ENCODE assay signal across 28 cellular contexts in genomic region chr2:47457268-47457667, GRCh38. TPM values are rescaled to one million over a fixed set of nuclear protein-coding genes. Genes with fewer than 3 reads are reported as not detected.
DNase-seq lines count a peak whose midpoint lies in the region; ATAC-seq and TF ChIP-seq lines count a peak whose summit lies in the region.
"Had no signal": no experiment of that assay in that cellular context is flagged by ENCODE, and none has a peak within 500 bp of the region (broad histone marks: within the 10 kb centered on the region; RNA-seq: fewer than 3 reads in every experiment).

No MANE protein-coding gene starts in this region.

- no peak for TF ChIP-seq CTCF in DOHH2 (IDR thresholded peaks at IDR 0.05; ENCODE audit: low read depth, low read length, poor library complexity, severe bottlenecking)
- no peak for TF ChIP-seq CTCF in neural crest cell (conservative IDR thresholded peaks at IDR 0.05)

- H3K27me3 ChIP-seq in DOHH2 (ENCODE audit: control insufficient read depth, low read length), result no peaks in the 10 kb centered on the region
- H3K27me3 ChIP-seq: ascending aorta, cardiac muscle cell, colonic mucosa, MG63, upper lobe of right lung had no signal

- ATAC-seq in GM19452 (IDR thresholded peaks at IDR 0.05; ENCODE audit: unreplicated experiment), result no peak
- ATAC-seq in GM21529 (IDR thresholded peaks at IDR 0.05; ENCODE audit: unreplicated experiment), result no peak
- ATAC-seq in activated T-cell treated with anti-CD3 and anti-CD28 coated beads, Interleukin-2, amount 50 U/mL, for 72 hours (replicated peaks in 1 of 2), result no peak
- ATAC-seq: activated T-helper 17 cell treated with anti-CD3 and anti-CD28 coated beads, Interleukin-2, amount 50 U/mL, for 72 hours; left ventricle myocardium superior; upper lobe of right lung had no signal

- peak overlapping the region; percentile 16 for H3K27ac Mint-ChIP-seq in neural crest cell (ENCODE audit: unreplicated experiment)
- H3K27ac Mint-ChIP-seq in activated T-cell treated with anti-CD3 and anti-CD28 coated beads, Interleukin-2, amount 50 U/mL, for 72 hours, result no peak overlapping the region
- H3K27ac Mint-ChIP-seq: activated naive CD8-positive, alpha-beta T cell treated with anti-CD3 and anti-CD28 coated beads, Interleukin-2, amount 10 ng/mL, durations not matched to agents 7 days and 5 days; activated T-helper 17 cell treated with anti-CD3 and anti-CD28 coated beads, Interleukin-2, amount 50 U/mL, for 72 hours had no signal

- no peaks in the 10 kb centered on the region for H3K9me2 ChIP-seq in DOHH2 (replicated peaks; ENCODE audit: control insufficient read depth, low read length)

- no peak overlapping the region for H3K27ac ChIP-seq in DOHH2 (ENCODE audit: low read depth, low read length)
- H3K27ac ChIP-seq: ascending aorta, cardiac muscle cell, colonic mucosa, epithelial cell of prostate, RWPE1, SK-N-MC, upper lobe of right lung had no signal

- peaks cover 8% of the 10 kb centered on the region for H3F3A ChIP-seq in DOHH2 (ENCODE audit: control insufficient read depth, insufficient read depth)

- peak; percentile 89 for DNase-seq in KBM-7
- peak; percentile 14 for DNase-seq in UCSD-AML1 (lab: John Stamatoyannopoulos, UW; ENCODE audit: unreplicated experiment)
- DNase-seq in neural crest cell (ENCODE audit: low read depth, low spot score), result no peak
- DNase-seq in activated T-cell treated with anti-CD3 and anti-CD28 coated beads, Interleukin-2, amount 50 U/mL, for 72 hours, result no peak
- DNase-seq: activated CD4-positive, alpha-beta T cell treated with anti-CD3 and anti-CD28 coated beads, Interleukin-2, amount 50 U/mL, for 1 hour; activated CD8-positive, alpha-beta memory T cell treated with anti-CD3 and anti-CD28 coated beads, Interleukin-2, amount 50 U/mL, for 4 hours; activated naive CD8-positive, alpha-beta T cell treated with anti-CD3 and anti-CD28 coated beads, Interleukin-2, amount 10 ng/mL, durations not matched to agents 7 days and 5 days; CD4-positive, CD25-positive, alpha-beta regulatory T cell; colonic mucosa; effector CD8-positive, alpha-beta T cell; HCEC 1CT; islet precursor cell; left ventricle myocardium superior; MG63; NCI-H1436 treated with DMSO at 0.1 percent for 48 hours; NCI-H748 treated with DMSO at 0.1 percent for 48 hours; stimulated activated CD4-positive, alpha-beta T cell treated with anti-CD3 and anti-CD28 coated beads, Interleukin-4, amount 100 ng/mL, for 1 hour; T-helper 2 cell; upper lobe of right lung had no signal

- H3K4me3 Mint-ChIP-seq in neural crest cell, result no peak overlapping the region
- no peak overlapping the region for H3K4me3 Mint-ChIP-seq in activated T-cell treated with anti-CD3 and anti-CD28 coated beads, Interleukin-2, amount 50 U/mL, for 72 hours
- H3K4me3 Mint-ChIP-seq: activated T-helper 17 cell treated with anti-CD3 and anti-CD28 coated beads, Interleukin-2, amount 50 U/mL, for 72 hours; CD4-positive, CD25-positive, alpha-beta regulatory T cell had no signal

- in situ Hi-C loops in KBM-7 (cut with MboI; ENCODE audit: low pct_unique_long_range_greater_than_20kb, low sequenced_read_pairs), result no loop called here

- peak overlapping the region; percentile 24 for H3K4me2 ChIP-seq in DOHH2 (ENCODE audit: low read length)

- H3K4me1 Mint-ChIP-seq in neural crest cell, result no peaks in the 10 kb centered on the region
- peaks cover 6% of the 10 kb centered on the region for H3K4me1 Mint-ChIP-seq in activated T-cell treated with anti-CD3 and anti-CD28 coated beads, Interleukin-2, amount 50 U/mL, for 72 hours (ENCODE audit: low read depth)

- peaks cover 16% of the 10 kb centered on the region for H3K4me1 ChIP-seq in DOHH2 (ENCODE audit: control insufficient read depth, low read length)
- H3K4me1 ChIP-seq: ascending aorta, colonic mucosa, upper lobe of right lung had no signal

- H3K36me3 Mint-ChIP-seq in neural crest cell (ENCODE audit: low read depth), result peaks cover 36% of the 10 kb centered on the region
- H3K36me3 Mint-ChIP-seq in activated T-cell treated with anti-CD3 and anti-CD28 coated beads, Interleukin-2, amount 50 U/mL, for 72 hours (ENCODE audit: insufficient read depth in 2 of 2), result peaks cover 6 to 18% of the 10 kb centered on the region in 2 donors

- no peaks in the 10 kb centered on the region for H3K9me3 ChIP-seq in DOHH2 (ENCODE audit: control insufficient read depth, insufficient read depth, low read length)
- H3K9me3 ChIP-seq: ascending aorta, colonic mucosa, MG63, upper lobe of right lung had no signal

- no peaks in the 10 kb centered on the region for H3K79me2 ChIP-seq in DOHH2 (ENCODE audit: control insufficient read depth, low read length)

- no peak overlapping the region for H3K4me3 ChIP-seq in DOHH2 (ENCODE audit: low read length)
- H3K4me3 ChIP-seq: ascending aorta, cardiac muscle cell, colonic mucosa, MG63, SK-N-MC, upper lobe of right lung had no signal

- peaks cover 3% of the 10 kb centered on the region for H3K9me3 Mint-ChIP-seq in neural crest cell
- no peaks in the 10 kb centered on the region for H3K9me3 Mint-ChIP-seq in activated T-cell treated with anti-CD3 and anti-CD28 coated beads, Interleukin-2, amount 50 U/mL, for 72 hours
- H3K9me3 Mint-ChIP-seq: activated naive CD8-positive, alpha-beta T cell treated with anti-CD3 and anti-CD28 coated beads, Interleukin-2, amount 10 ng/mL, durations not matched to agents 7 days and 5 days; activated T-helper 17 cell treated with anti-CD3 and anti-CD28 coated beads, Interleukin-2, amount 50 U/mL, for 72 hours had no signal

- no peaks in the 10 kb centered on the region for H3K27me3 Mint-ChIP-seq in neural crest cell (ENCODE audit: low read depth)
- H3K27me3 Mint-ChIP-seq in activated T-cell treated with anti-CD3 and anti-CD28 coated beads, Interleukin-2, amount 50 U/mL, for 72 hours (ENCODE audit: low read depth), result no peaks in the 10 kb centered on the region
- H3K27me3 Mint-ChIP-seq: activated naive CD8-positive, alpha-beta T cell treated with anti-CD3 and anti-CD28 coated beads, Interleukin-2, amount 10 ng/mL, durations not matched to agents 7 days and 5 days; activated T-helper 17 cell treated with anti-CD3 and anti-CD28 coated beads, Interleukin-2, amount 50 U/mL, for 72 hours; CD4-positive, CD25-positive, alpha-beta regulatory T cell had no signal

- peaks cover 48% of the 10 kb centered on the region for H3K36me3 ChIP-seq in DOHH2 (ENCODE audit: control insufficient read depth, low read length)
- H3K36me3 ChIP-seq: ascending aorta, colonic mucosa, upper lobe of right lung had no signal

- no peaks in the 10 kb centered on the region for H4K20me1 ChIP-seq in DOHH2 (ENCODE audit: control insufficient read depth, insufficient read depth, low read depth, low read length)

RNA-seq across cellular contexts. Expression of gene MSH2, which starts 54.3 kb away (rescaled TPM):
- 81.9 and 84.5 TPM in 2 replicates for total RNA-seq in neural crest cell
- total RNA-seq in activated T-cell treated with anti-CD3 and anti-CD28 coated beads, Interleukin-2, amount 50 U/mL, for 72 hours, result 10 to 100 TPM; 41.9 to 48.7 TPM

Comparison
In these comparisons a context has a peak if more than half of its experiments do, and no peak if none do; other contexts are left out.
1. DNase-seq: peak in KBM-7 (single experiment) and UCSD-AML1 (single experiment); none in neural crest cell (single experiment) and activated T-cell treated with anti-CD3 and anti-CD28 coated beads, Interleukin-2, amount 50 U/mL, for 72 hours (0 of 2).